ENCODE assay signal across 8 cellular contexts in the genomic region with DNA sequence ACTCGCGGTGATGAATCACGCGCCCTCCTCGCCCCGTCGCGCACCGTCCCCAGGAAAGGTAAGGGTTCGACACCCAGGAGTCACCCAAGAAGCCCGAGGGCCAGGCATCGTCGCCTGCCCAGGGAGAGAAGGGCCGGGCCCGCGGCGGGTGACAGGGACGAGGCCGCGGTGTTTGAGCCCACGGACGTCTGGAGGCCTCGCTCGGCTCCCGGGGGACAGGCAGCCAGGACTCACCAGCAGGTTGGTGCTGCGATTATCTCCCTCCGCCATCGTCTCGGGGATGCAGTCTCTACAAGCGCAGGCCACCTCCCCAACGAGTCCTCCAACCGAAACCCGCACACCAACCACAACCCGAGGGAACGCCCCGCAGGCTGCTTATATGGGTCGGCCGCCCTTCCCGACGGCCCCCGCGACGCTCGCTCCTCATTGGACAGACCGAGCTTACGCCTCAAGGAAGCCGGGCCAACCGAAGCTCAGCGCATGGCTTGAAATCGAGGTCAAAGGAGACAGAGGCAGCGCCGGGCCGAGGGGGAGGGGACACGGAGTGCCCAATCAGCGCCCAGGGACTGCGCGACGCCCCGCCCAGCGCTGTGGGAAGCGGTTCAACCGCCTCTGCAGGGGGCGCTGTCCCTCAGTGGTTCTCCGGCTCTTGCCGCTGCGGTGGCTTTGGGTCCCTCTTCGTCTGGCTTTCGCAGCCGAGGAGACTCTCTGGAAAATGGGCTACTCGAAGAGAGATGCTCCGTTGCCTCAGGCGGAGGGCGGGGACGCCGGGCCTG. TPM values are rescaled to one million over a fixed set of nuclear protein-coding genes. Genes with fewer than 3 reads are reported as not detected.
DNase-seq lines count a peak whose midpoint lies in the region; ATAC-seq, FAIRE-seq and TF ChIP-seq lines count a peak whose summit lies in the region.

A gene (minus strand): TSS at position 353 of the 776 bp plus-strand sequence. CDS start 83 bp downstream, at position 270.

- dilution Hi-C loops in keratinocyte (cut with MboI; ENCODE audit: extremely low pct_ligation_motif_present, low sequenced_read_pairs): no loop called here

- peak; percentile 76 for TF ChIP-seq CTCF in AG10803 (conservative IDR thresholded peaks at IDR 0.05; ENCODE audit: low read length)
- peak; percentile 85 to 99 (median 95) for TF ChIP-seq CTCF in keratinocyte (optimal IDR thresholded peaks at IDR 0.05 in 1 of 3, IDR thresholded peaks at IDR 0.05 in 1 of 3, conservative IDR thresholded peaks at IDR 0.05 in 1 of 3; ENCODE audit: extremely low read depth in 1 of 3, insufficient read depth in 2 of 3, low read length in 3 of 3)

- peak within 1 kb of the TSS; percentile 93 for H3K27ac ChIP-seq in keratinocyte (ENCODE audit: control insufficient read depth, insufficient read depth, low read length)

- ATAC-seq in GM19025 (IDR thresholded peaks at IDR 0.05; ENCODE audit: low read depth, unreplicated experiment): peak; percentile 94
- ATAC-seq in HG03354 (IDR thresholded peaks at IDR 0.05; ENCODE audit: poor library complexity, severe bottlenecking, unreplicated experiment): peak; percentile 95

- H3K9me1 ChIP-seq in keratinocyte (ENCODE audit: control insufficient read depth, extremely low read depth, insufficient read depth, low read length): no peaks in the 10 kb centered on the region

- FAIRE-seq in keratinocyte (lab: Jason Lieb, UNC): peak; percentile 17

- peak within 1 kb of the TSS; percentile 64 for H2AFZ ChIP-seq in keratinocyte (ENCODE audit: control insufficient read depth, low read length)

- H3K79me2 ChIP-seq in keratinocyte (ENCODE audit: control insufficient read depth, insufficient read depth, low read length): peaks cover 44% of the 10 kb centered on the region

- H3K4me1 ChIP-seq in keratinocyte (ENCODE audit: control insufficient read depth, extremely low read depth, insufficient read depth, low read length): peaks cover 37% of the 10 kb centered on the region

- DNase-seq in AG10803 (ENCODE audit: low read depth) (peak; percentile 100), NCI-H446 treated with DMSO at 0.1 percent for 48 hours (lab: John Stamatoyannopoulos, UW) (peak; percentile 99), cerebellum (ENCODE audit: low spot score) (peak; percentile 100), keratinocyte (ENCODE audit: low read depth, low spot score) (peak; percentile 97)
- peak; percentile 97 for DNase-seq in activated CD4-positive, CD25-positive, alpha-beta regulatory T cell treated with anti-CD3 and anti-CD28 coated beads, Interleukin-2, amount 50 U/mL, for 72 hours
- DNase-seq in stimulated activated CD4-positive, alpha-beta T cell treated with anti-CD3 and anti-CD28 coated beads, Interleukin-15, amount 100 ng/mL, for 24 hours: peak; percentile 99

- H3K4me2 ChIP-seq in keratinocyte (ENCODE audit: control insufficient read depth, extremely low read depth, insufficient read depth, low read depth, low read length): peak within 1 kb of the TSS; percentile 94

- peaks cover 5% of the 10 kb centered on the region for H4K20me1 ChIP-seq in keratinocyte (ENCODE audit: control insufficient read depth, extremely low read depth, insufficient read depth, low read length)

- H3K9ac ChIP-seq in keratinocyte (ENCODE audit: control insufficient read depth, extremely low read depth, insufficient read depth, low read length): peak within 1 kb of the TSS; percentile 95

- H3K36me3 ChIP-seq in keratinocyte (ENCODE audit: control insufficient read depth in 2 of 2, extremely low read depth in 1 of 2, insufficient read depth in 2 of 2, low read length in 2 of 2): peaks cover 1 to 12% of the 10 kb centered on the region in 2 experiments

- H3K4me3 ChIP-seq in AG10803 (ENCODE audit: low read length): peak within 1 kb of the TSS; percentile 94
- peak within 1 kb of the TSS; percentile 94 to 100 (median 96) for H3K4me3 ChIP-seq in keratinocyte (ENCODE audit: control insufficient read depth in 2 of 3, extremely low read depth in 1 of 3, insufficient read depth in 2 of 3, low read depth in 1 of 3, low read length in 3 of 3)

- H3K9me3 ChIP-seq in keratinocyte (ENCODE audit: control insufficient read depth, low read depth, low read length): no peaks in the 10 kb centered on the region

- no peaks in the 10 kb centered on the region for H3K27me3 ChIP-seq in keratinocyte (ENCODE audit: control insufficient read depth, extremely low read depth, insufficient read depth, low read length)

RNA-seq across cellular contexts. Expression of the gene that starts here (rescaled TPM):
- 320 TPM for total RNA-seq in cerebellum
- polyA plus RNA-seq in keratinocyte: 105 to 178 TPM (median 124 TPM) in 3 replicates
- 38.5 TPM for polyA plus RNA-seq in keratinocyte (2011; ENCODE audit: low read depth)
- 54.7 and 92.6 TPM in 2 replicates for polyA plus RNA-seq in keratinocyte (2011; cell fraction: cytosol; rRNA removed)
- polyA plus RNA-seq in keratinocyte (2011; cell fraction: nucleus; rRNA removed): 123 and 150 TPM in 2 replicates
- 104 and 107 TPM in 2 replicates for polyA plus RNA-seq in keratinocyte (2012; ENCODE audit: low replicate concordance)
- 76.6 to 181 TPM (median 110 TPM) in 3 replicates for polyA minus RNA-seq in keratinocyte
- polyA minus RNA-seq in keratinocyte (2011; cell fraction: cytosol; rRNA and poly(A)+ RNA removed): 127 TPM
- 120 and 157 TPM in 2 replicates for polyA minus RNA-seq in keratinocyte (2011; cell fraction: nucleus; rRNA and poly(A)+ RNA removed)

Comparison
In these comparisons a context has a peak if more than half of its experiments do, and no peak if none do; other contexts are left out.
1. Peak in every context shown above with its lines: DNase-seq, ATAC-seq, H3K4me3 ChIP-seq and H3K27ac ChIP-seq.